1 cellular context compared by ENCODE assay signal in the genomic region with DNA sequence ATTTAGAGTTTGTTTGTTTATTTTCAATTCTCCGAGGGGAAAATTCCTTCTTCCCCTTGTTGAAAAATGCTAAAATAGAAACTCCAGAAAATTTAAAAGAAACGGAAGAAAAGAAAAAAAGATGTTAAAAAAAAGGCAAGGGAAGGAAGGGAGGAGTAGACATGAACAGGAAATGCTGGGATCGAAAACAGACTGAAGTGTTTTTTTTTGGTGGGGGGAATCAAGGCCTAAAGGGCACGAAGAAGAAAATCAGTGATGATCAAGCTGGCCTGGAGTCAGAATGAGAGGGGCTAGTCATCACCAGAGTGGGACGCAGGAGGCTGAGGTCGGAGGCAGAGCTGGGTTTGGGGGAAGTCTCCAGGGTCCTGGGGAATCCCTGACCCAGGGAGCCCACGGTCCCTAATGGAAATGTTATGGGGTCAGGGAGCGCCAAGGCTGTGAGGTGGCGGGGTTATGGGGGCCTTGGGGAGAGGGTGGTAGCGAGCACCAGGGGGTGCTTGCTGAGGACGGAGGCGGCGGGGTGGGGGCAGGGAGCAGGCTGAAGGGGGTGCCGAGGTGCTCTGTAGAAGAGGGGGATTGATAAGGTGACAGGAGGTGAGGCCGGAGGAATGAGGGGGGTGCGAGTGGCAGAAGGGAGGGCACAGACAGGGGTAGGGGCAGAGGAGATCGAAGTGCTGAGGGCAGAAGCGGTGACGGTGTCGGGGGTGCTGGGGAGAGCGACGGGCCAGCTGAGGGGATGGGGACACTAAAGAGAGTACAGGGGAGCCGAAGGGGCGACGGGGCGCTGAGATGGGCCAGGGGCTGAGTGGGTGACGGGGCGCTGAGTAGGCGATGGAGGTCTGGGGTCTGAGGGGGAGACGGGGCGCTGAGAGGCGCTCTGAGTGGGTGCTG.
TF ChIP-seq lines count a peak whose summit lies in the region.

No MANE protein-coding gene starts in this region.

TF ChIP-seq in HepG2, 621 proteins besides CTCF, POLR2A, EP300 and RAD21 (continued from another document):
- TF ChIP-seq ZFYVE20 (CRISPR knock-in tag; IDR thresholded peaks at IDR 0.05; ENCODE audit: borderline replicate concordance, low read depth) (0 out of 2 replicates have a peak, but pooled peaks have one; percentile 58), EZH2 (conservative IDR thresholded peaks at IDR 0.05; ENCODE audit: low read depth, low read length) (no peak), MTA1 (CRISPR knock-in tag; IDR thresholded peaks at IDR 0.05; ENCODE audit: borderline replicate concordance) (peak; percentile 55; the same call in 1 of the 2 replicates), ZSCAN5A (CRISPR knock-in tag; IDR thresholded peaks at IDR 0.05; ENCODE audit: borderline replicate concordance) (no peak), ZNF775 (CRISPR knock-in tag; IDR thresholded peaks at IDR 0.05; ENCODE audit: borderline replicate concordance) (peak; percentile 55; the same call in 1 of the 2 replicates), ZNF772 (CRISPR knock-in tag; IDR thresholded peaks at IDR 0.05) (peak; percentile 61; the same call in 1 of the 2 replicates), XBP1 (CRISPR knock-in tag; IDR thresholded peaks at IDR 0.05) (no peak), ZNF362 (CRISPR knock-in tag; IDR thresholded peaks at IDR 0.05; ENCODE audit: borderline replicate concordance) (peak; percentile 38), HNRNPL (IDR thresholded peaks at IDR 0.05; ENCODE audit: low read depth, low read length) (peak; percentile 59; the same call in 1 of the 2 replicates), BORCS8-MEF2B (CRISPR knock-in tag; IDR thresholded peaks at IDR 0.05) (0 out of 2 replicates have a peak, but pooled peaks have one; percentile 6), GABPB1 (CRISPR knock-in tag; IDR thresholded peaks at IDR 0.05) (no peak), ZNF570 (CRISPR knock-in tag; IDR thresholded peaks at IDR 0.05; ENCODE audit: borderline replicate concordance) (0 out of 2 replicates have a peak, but pooled peaks have one; percentile 34), ZNF101 (CRISPR knock-in tag; IDR thresholded peaks at IDR 0.05; ENCODE audit: borderline replicate concordance, low read depth) (0 out of 2 replicates have a peak, but pooled peaks have one; percentile 64), CHCHD3 (CRISPR knock-in tag; IDR thresholded peaks at IDR 0.05) (no peak; the same call in none of the 2 replicates), ZFP36L1 (CRISPR knock-in tag; IDR thresholded peaks at IDR 0.05) (no peak), ZNF780A (CRISPR knock-in tag; IDR thresholded peaks at IDR 0.05) (no peak), ZNF431 (CRISPR knock-in tag; IDR thresholded peaks at IDR 0.05; ENCODE audit: borderline replicate concordance, low read depth) (no peak), ZNF83 (CRISPR knock-in tag; IDR thresholded peaks at IDR 0.05; ENCODE audit: borderline replicate concordance) (peak; percentile 0; the same call in 1 of the 2 replicates), PCBP2 (optimal IDR thresholded peaks at IDR 0.05; ENCODE audit: low read depth, low read length, poor library complexity, severe bottlenecking) (no peak), YY1 (IDR thresholded peaks at IDR 0.05; ENCODE audit: insufficient read depth, insufficient replicate concordance, low read depth, low read length) (no peak), ELF3 (CRISPR knock-in tag; IDR thresholded peaks at IDR 0.05) (peak; percentile 1; the same call in 1 of the 2 replicates), KLF9 (CRISPR knock-in tag; IDR thresholded peaks at IDR 0.05; ENCODE audit: low read depth) (no peak), RXRA (CRISPR knock-in tag; IDR thresholded peaks at IDR 0.05) (no peak), PITX1 (CRISPR knock-in tag; IDR thresholded peaks at IDR 0.05) (0 out of 2 replicates have a peak, but pooled peaks have one; percentile 20), ZNF564 (CRISPR knock-in tag; IDR thresholded peaks at IDR 0.05) (no peak)
- TF ChIP-seq, protein P1, sequence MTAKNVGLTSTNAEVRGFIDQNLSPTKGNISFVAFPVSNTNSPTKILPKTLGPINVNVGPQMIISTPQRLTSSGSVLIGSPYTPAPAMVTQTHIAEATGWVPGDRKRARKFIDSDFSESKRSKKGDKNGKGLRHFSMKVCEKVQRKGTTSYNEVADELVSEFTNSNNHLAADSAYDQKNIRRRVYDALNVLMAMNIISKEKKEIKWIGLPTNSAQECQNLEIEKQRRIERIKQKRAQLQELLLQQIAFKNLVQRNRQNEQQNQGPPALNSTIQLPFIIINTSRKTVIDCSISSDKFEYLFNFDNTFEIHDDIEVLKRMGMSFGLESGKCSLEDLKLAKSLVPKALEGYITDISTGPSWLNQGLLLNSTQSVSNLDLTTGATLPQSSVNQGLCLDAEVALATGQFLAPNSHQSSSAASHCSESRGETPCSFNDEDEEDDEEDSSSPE (CRISPR knock-in tag; IDR thresholded peaks at IDR 0.05), result no peak
- TF ChIP-seq, protein P2, sequence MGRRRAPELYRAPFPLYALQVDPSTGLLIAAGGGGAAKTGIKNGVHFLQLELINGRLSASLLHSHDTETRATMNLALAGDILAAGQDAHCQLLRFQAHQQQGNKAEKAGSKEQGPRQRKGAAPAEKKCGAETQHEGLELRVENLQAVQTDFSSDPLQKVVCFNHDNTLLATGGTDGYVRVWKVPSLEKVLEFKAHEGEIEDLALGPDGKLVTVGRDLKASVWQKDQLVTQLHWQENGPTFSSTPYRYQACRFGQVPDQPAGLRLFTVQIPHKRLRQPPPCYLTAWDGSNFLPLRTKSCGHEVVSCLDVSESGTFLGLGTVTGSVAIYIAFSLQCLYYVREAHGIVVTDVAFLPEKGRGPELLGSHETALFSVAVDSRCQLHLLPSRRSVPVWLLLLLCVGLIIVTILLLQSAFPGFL (CRISPR knock-in tag; IDR thresholded peaks at IDR 0.05), result no peak
- TF ChIP-seq, protein P3, sequence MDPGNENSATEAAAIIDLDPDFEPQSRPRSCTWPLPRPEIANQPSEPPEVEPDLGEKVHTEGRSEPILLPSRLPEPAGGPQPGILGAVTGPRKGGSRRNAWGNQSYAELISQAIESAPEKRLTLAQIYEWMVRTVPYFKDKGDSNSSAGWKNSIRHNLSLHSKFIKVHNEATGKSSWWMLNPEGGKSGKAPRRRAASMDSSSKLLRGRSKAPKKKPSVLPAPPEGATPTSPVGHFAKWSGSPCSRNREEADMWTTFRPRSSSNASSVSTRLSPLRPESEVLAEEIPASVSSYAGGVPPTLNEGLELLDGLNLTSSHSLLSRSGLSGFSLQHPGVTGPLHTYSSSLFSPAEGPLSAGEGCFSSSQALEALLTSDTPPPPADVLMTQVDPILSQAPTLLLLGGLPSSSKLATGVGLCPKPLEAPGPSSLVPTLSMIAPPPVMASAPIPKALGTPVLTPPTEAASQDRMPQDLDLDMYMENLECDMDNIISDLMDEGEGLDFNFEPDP (CRISPR knock-in tag; conservative IDR thresholded peaks at IDR 0.05), result 0 out of 2 replicates have a peak, but pooled peaks have one; percentile 18
- TF ChIP-seq, protein P4, sequence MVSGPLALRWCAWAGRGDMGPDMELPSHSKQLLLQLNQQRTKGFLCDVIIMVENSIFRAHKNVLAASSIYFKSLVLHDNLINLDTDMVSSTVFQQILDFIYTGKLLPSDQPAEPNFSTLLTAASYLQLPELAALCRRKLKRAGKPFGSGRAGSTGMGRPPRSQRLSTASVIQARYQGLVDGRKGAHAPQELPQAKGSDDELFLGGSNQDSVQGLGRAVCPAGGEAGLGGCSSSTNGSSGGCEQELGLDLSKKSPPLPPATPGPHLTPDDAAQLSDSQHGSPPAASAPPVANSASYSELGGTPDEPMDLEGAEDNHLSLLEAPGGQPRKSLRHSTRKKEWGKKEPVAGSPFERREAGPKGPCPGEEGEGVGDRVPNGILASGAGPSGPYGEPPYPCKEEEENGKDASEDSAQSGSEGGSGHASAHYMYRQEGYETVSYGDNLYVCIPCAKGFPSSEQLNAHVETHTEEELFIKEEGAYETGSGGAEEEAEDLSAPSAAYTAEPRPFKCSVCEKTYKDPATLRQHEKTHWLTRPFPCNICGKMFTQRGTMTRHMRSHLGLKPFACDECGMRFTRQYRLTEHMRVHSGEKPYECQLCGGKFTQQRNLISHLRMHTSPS (CRISPR knock-in tag; IDR thresholded peaks at IDR 0.05; ENCODE audit: low read depth), result peak; percentile 68; the same call in 1 of the 2 replicates
